Comparison of ENCODE assay signal across 1 cellular context in genomic region chr11:72631806-72632731, GRCh38.
TF ChIP-seq lines count a peak whose summit lies in the region.

No MANE protein-coding gene starts in this region.

TF ChIP-seq in K562, 482 proteins besides CTCF, POLR2A, EP300 and RAD21 (continued from another document and continues in another):
- TF ChIP-seq ARID3B (CRISPR knock-in tag; IDR thresholded peaks at IDR 0.05; ENCODE audit: borderline replicate concordance) (no peak), JUNB (CRISPR knock-in tag; conservative IDR thresholded peaks at IDR 0.05) (no peak), ZNF778 (CRISPR knock-in tag; IDR thresholded peaks at IDR 0.05) (no peak), NR2F6 (CRISPR knock-in tag; IDR thresholded peaks at IDR 0.05) (no peak), HCFC1 (IDR thresholded peaks at IDR 0.05; ENCODE audit: low read depth, low read length) (no peak), KAT2B (IDR thresholded peaks at IDR 0.05; ENCODE audit: low read depth, low read length) (no peak), HMG20A (CRISPR knock-in tag; conservative IDR thresholded peaks at IDR 0.05) (no peak), DMBX1 (CRISPR knock-in tag; IDR thresholded peaks at IDR 0.05; ENCODE audit: borderline replicate concordance) (peak; percentile 80), ZNF184 (CRISPR knock-in tag; IDR thresholded peaks at IDR 0.05) (no peak), RAD51 (IDR thresholded peaks at IDR 0.05; ENCODE audit: borderline replicate concordance, low read depth) (no peak), PHTF2 (CRISPR knock-in tag; IDR thresholded peaks at IDR 0.05) (no peak), MED1 (CRISPR knock-in tag; IDR thresholded peaks at IDR 0.05; ENCODE audit: borderline replicate concordance) (no peak), ATF3 (IDR thresholded peaks at IDR 0.05) (peak; percentile 32; the same call in 1 of the 2 replicates), ATF3 (CRISPR knock-in tag; conservative IDR thresholded peaks at IDR 0.05) (no peak), CREBBP (IDR thresholded peaks at IDR 0.05; ENCODE audit: low read depth, low read length) (no peak), KLF10 (CRISPR knock-in tag; IDR thresholded peaks at IDR 0.05) (no peak), HNRNPL (IDR thresholded peaks at IDR 0.05; ENCODE audit: low read depth, low read length) (no peak), ZNF224 (CRISPR knock-in tag; IDR thresholded peaks at IDR 0.05) (no peak), ZNF23 (CRISPR knock-in tag; IDR thresholded peaks at IDR 0.05) (no peak), EHMT2 (IDR thresholded peaks at IDR 0.05) (no peak), ZNF583 (CRISPR knock-in tag; IDR thresholded peaks at IDR 0.05) (0 out of 2 replicates have a peak, but pooled peaks have one; percentile 31), SFPQ (IDR thresholded peaks at IDR 0.05; ENCODE audit: low read depth, low read length) (no peak), E2F3 (CRISPR knock-in tag; IDR thresholded peaks at IDR 0.05) (peak; percentile 65), ZNF384 (IDR thresholded peaks at IDR 0.05; ENCODE audit: low read depth, low read length) (no peak), ETV6 (IDR thresholded peaks at IDR 0.05; ENCODE audit: borderline replicate concordance in 1 of 2, low read depth in 2 of 2, low read length in 1 of 2) (no peak), ETV6 (CRISPR knock-in tag; IDR thresholded peaks at IDR 0.05; ENCODE audit: borderline replicate concordance) (no peak), SETDB1 (IDR thresholded peaks at IDR 0.05; ENCODE audit: low read length) (no peak), ZNF830 (CRISPR knock-in tag; IDR thresholded peaks at IDR 0.05) (no peak), TBL1XR1 (IDR thresholded peaks at IDR 0.05; ENCODE audit: low read length in 2 of 2) (no peak), MIER1 (IDR thresholded peaks at IDR 0.05; ENCODE audit: low read depth) (no peak), MCM7 (IDR thresholded peaks at IDR 0.05) (no peak), RBM15 (IDR thresholded peaks at IDR 0.05; ENCODE audit: insufficient read depth, low read length) (no peak), BRD9 (IDR thresholded peaks at IDR 0.05; ENCODE audit: low read depth, partially characterized antibody) (no peak), ZNF174 (CRISPR knock-in tag; IDR thresholded peaks at IDR 0.05) (no peak), TCF7 (IDR thresholded peaks at IDR 0.05; ENCODE audit: borderline replicate concordance) (no peak), BMI1 (IDR thresholded peaks at IDR 0.05; ENCODE audit: low read length) (no peak), GATA2 (CRISPR knock-in tag; IDR thresholded peaks at IDR 0.05) (no peak), ZNF407 (IDR thresholded peaks at IDR 0.05; ENCODE audit: low read depth) (no peak), FOSL1 (tag; conservative IDR thresholded peaks at IDR 0.05) (0 out of 2 replicates have a peak, but pooled peaks have one; percentile 31), E2F4 (CRISPR knock-in tag; IDR thresholded peaks at IDR 0.05; ENCODE audit: low read depth) (no peak), MTF1 (CRISPR knock-in tag; IDR thresholded peaks at IDR 0.05; ENCODE audit: borderline replicate concordance) (no peak), CCNT2 (IDR thresholded peaks at IDR 0.05; ENCODE audit: borderline replicate concordance, extremely low read depth, insufficient read length, low read depth, low read length) (no peak), KLF1 (tag; IDR thresholded peaks at IDR 0.05) (no peak), RBM22 (IDR thresholded peaks at IDR 0.05; ENCODE audit: low read depth, low read length, poor library complexity, severe bottlenecking) (no peak), BDP1 (IDR thresholded peaks at IDR 0.05; ENCODE audit: insufficient read depth, insufficient read length) (no peak), KAT7 (CRISPR knock-in tag; IDR thresholded peaks at IDR 0.05; ENCODE audit: borderline replicate concordance) (no peak), TFAM (CRISPR knock-in tag; conservative IDR thresholded peaks at IDR 0.05) (no peak), GTF2F1 (IDR thresholded peaks at IDR 0.05; ENCODE audit: low read depth, low read length) (no peak), HBP1 (CRISPR knock-in tag; IDR thresholded peaks at IDR 0.05) (no peak), ZNF444 (CRISPR knock-in tag; IDR thresholded peaks at IDR 0.05) (no peak), CAMTA2 (CRISPR knock-in tag; conservative IDR thresholded peaks at IDR 0.05) (no peak), KDM1A (IDR thresholded peaks at IDR 0.05) (peak in 1 of 2 experiments; percentile 11; a peak in 1 of 4 replicates), ZNF77 (CRISPR knock-in tag; IDR thresholded peaks at IDR 0.05) (no peak), SAFB2 (IDR thresholded peaks at IDR 0.05; ENCODE audit: borderline replicate concordance, low read depth, low read length, severe bottlenecking) (no peak), SNRNP70 (optimal IDR thresholded peaks at IDR 0.05; ENCODE audit: low read depth, low read length) (no peak), HLTF (IDR thresholded peaks at IDR 0.05) (no peak), JUN (IDR thresholded peaks at IDR 0.05; ENCODE audit: borderline replicate concordance, low read depth, low read length) (no peak), JUN (CRISPR knock-in tag; IDR thresholded peaks at IDR 0.05; ENCODE audit: borderline replicate concordance) (no peak), HDAC6 (IDR thresholded peaks at IDR 0.05; ENCODE audit: low read depth, low read length) (no peak), E2F1 (CRISPR knock-in tag; IDR thresholded peaks at IDR 0.05) (no peak)
